In genomic region chr3:153350420-153350819, GRCh38 we compare ENCODE assay signal across 1 cellular context.
TF ChIP-seq lines count a peak whose summit lies in the region.

No MANE protein-coding gene starts in this region.

TF ChIP-seq in HCT116, 20 proteins besides CTCF, POLR2A, EP300 and RAD21 (continued from another document):
- TF ChIP-seq, protein P1, sequence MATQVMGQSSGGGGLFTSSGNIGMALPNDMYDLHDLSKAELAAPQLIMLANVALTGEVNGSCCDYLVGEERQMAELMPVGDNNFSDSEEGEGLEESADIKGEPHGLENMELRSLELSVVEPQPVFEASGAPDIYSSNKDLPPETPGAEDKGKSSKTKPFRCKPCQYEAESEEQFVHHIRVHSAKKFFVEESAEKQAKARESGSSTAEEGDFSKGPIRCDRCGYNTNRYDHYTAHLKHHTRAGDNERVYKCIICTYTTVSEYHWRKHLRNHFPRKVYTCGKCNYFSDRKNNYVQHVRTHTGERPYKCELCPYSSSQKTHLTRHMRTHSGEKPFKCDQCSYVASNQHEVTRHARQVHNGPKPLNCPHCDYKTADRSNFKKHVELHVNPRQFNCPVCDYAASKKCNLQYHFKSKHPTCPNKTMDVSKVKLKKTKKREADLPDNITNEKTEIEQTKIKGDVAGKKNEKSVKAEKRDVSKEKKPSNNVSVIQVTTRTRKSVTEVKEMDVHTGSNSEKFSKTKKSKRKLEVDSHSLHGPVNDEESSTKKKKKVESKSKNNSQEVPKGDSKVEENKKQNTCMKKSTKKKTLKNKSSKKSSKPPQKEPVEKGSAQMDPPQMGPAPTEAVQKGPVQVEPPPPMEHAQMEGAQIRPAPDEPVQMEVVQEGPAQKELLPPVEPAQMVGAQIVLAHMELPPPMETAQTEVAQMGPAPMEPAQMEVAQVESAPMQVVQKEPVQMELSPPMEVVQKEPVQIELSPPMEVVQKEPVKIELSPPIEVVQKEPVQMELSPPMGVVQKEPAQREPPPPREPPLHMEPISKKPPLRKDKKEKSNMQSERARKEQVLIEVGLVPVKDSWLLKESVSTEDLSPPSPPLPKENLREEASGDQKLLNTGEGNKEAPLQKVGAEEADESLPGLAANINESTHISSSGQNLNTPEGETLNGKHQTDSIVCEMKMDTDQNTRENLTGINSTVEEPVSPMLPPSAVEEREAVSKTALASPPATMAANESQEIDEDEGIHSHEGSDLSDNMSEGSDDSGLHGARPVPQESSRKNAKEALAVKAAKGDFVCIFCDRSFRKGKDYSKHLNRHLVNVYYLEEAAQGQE (IDR thresholded peaks at IDR 0.05; ENCODE audit: low read depth) = no peak
- TF ChIP-seq EZH2 (IDR thresholded peaks at IDR 0.05) = no peak
- no peak for TF ChIP-seq CBX3 (IDR thresholded peaks at IDR 0.05; ENCODE audit: low read depth)
